ENCODE assay signal across 14 cellular contexts in genomic region chr2:111201214-111201613, GRCh38.
A peak's percentile ranks its signal among the peaks of the same experiment; 100 is the strongest.
DNase-seq lines count a peak whose midpoint lies in the region; ATAC-seq and TF ChIP-seq lines count a peak whose summit lies in the region.
"Had no signal": no experiment of that assay in that cellular context is flagged by ENCODE, and none has a peak within 500 bp of the region (broad histone marks: within the 10 kb centered on the region; RNA-seq: fewer than 3 reads in every experiment).

No MANE protein-coding gene starts in this region.

- H3K27ac ChIP-seq in prostate gland, result no peak overlapping the region
- H3K27ac ChIP-seq: VCaP had no signal

- no peak overlapping the region for H3K27ac Mint-ChIP-seq in activated T-cell treated with anti-CD3 and anti-CD28 coated beads, Interleukin-2, amount 50 U/mL, for 72 hours

- H3K9me3 ChIP-seq in prostate gland, result no peaks in the 10 kb centered on the region

- H3K4me3 Mint-ChIP-seq in activated T-cell treated with anti-CD3 and anti-CD28 coated beads, Interleukin-2, amount 50 U/mL, for 72 hours, result no peak overlapping the region

- TF ChIP-seq CTCF in prostate gland (IDR thresholded peaks at IDR 0.05), result no peak

- H3K9me3 Mint-ChIP-seq in activated T-cell treated with anti-CD3 and anti-CD28 coated beads, Interleukin-2, amount 50 U/mL, for 72 hours, result no peaks in the 10 kb centered on the region

- peak; percentile 29 to 67 for ATAC-seq in activated T-cell treated with anti-CD3 and anti-CD28 coated beads, Interleukin-2, amount 50 U/mL, for 72 hours (replicated peaks in 1 of 2)
- ATAC-seq in HG02763 (IDR thresholded peaks at IDR 0.05; ENCODE audit: unreplicated experiment) (peak; percentile 71), HG03565 (IDR thresholded peaks at IDR 0.05; ENCODE audit: unreplicated experiment) (peak; percentile 62)

- H3K36me3 ChIP-seq in prostate gland, result no peaks in the 10 kb centered on the region

- intact Hi-C loops in prostate gland (cut with DNase I), result no loop called here

- H3K4me1 Mint-ChIP-seq in activated T-cell treated with anti-CD3 and anti-CD28 coated beads, Interleukin-2, amount 50 U/mL, for 72 hours (ENCODE audit: low read depth), result peaks cover 16% of the 10 kb centered on the region

- TF ChIP-seq POLR2A in prostate gland (IDR thresholded peaks at IDR 0.05), result no peak

- H3K27me3 ChIP-seq in prostate gland (replicated peaks; ENCODE audit: insufficient read depth), result no peaks in the 10 kb centered on the region

- H3K27me3 Mint-ChIP-seq in activated T-cell treated with anti-CD3 and anti-CD28 coated beads, Interleukin-2, amount 50 U/mL, for 72 hours (ENCODE audit: low read depth), result peaks cover 13% of the 10 kb centered on the region

- H3K4me3 ChIP-seq in prostate gland, result no peak overlapping the region

- H3K4me1 ChIP-seq in prostate gland (replicated peaks), result no peaks in the 10 kb centered on the region

- peak in 1 of 2 donors; percentile 21 for DNase-seq in activated T-cell treated with anti-CD3 and anti-CD28 coated beads, Interleukin-2, amount 50 U/mL, for 72 hours
- no peak for DNase-seq in activated T-cell treated with anti-CD3 and anti-CD28 coated beads, Interleukin-2, amount 50 U/mL, for 1 hour
- DNase-seq in ureter (ENCODE audit: low spot score) (peak; percentile 14), prostate gland (ENCODE audit: low spot score) (no peak), cerebellum (ENCODE audit: low spot score) (no peak)
- DNase-seq in stimulated activated CD4-positive, alpha-beta T cell treated with anti-CD3 and anti-CD28 coated beads, Interleukin-2, amount 100 ng/mL, for 24 hours, result no peak
- DNase-seq: activated naive CD4-positive, alpha-beta T cell treated with Interleukin-2 at 50 U/mL for 16 hours; cerebellar nuclear complex; left cardiac atrium; NCI-H187 treated with DMSO at 0.1 percent for 48 hours; nucleus accumbens had no signal

- WGBS in prostate gland, result 91% methylated on average over 4 of the region's 4 CpGs

- H3K36me3 Mint-ChIP-seq in activated T-cell treated with anti-CD3 and anti-CD28 coated beads, Interleukin-2, amount 50 U/mL, for 72 hours (ENCODE audit: insufficient read depth in 2 of 2), result no peaks in the 10 kb centered on the region
